1 cellular context compared by ENCODE assay signal in genomic region chr4:140710784-140711622, GRCh38.
A peak's percentile ranks its signal among the peaks of the same experiment; 100 is the strongest.
TF ChIP-seq lines count a peak whose summit lies in the region.

No MANE protein-coding gene starts in this region.

TF ChIP-seq in GM12878, 131 proteins besides CTCF, POLR2A, EP300 and RAD21:
- TF ChIP-seq ESRRA (IDR thresholded peaks at IDR 0.05; ENCODE audit: low read length) (peak; percentile 40; the same call in 1 of the 2 replicates), NFYA (IDR thresholded peaks at IDR 0.05; ENCODE audit: borderline replicate concordance, low read depth, low read length) (no peak)
